In genomic region chr1:153728305-153729066, GRCh38 we compare ENCODE assay signal across 8 cellular contexts. TPM values are rescaled to one million over a fixed set of nuclear protein-coding genes. Genes with fewer than 3 reads are reported as not detected.
DNase-seq lines count a peak whose midpoint lies in the region; ATAC-seq lines count a peak whose summit lies in the region.

No MANE protein-coding gene starts in this region.

- DNase-seq in NCI-H1092 treated with DMSO at 0.1 percent for 48 hours (lab: John Stamatoyannopoulos, UW) (peak; percentile 56), mesenchymal stem cell (peak; percentile 57)
- peak; percentile 36 for DNase-seq in activated CD4-positive, alpha-beta T cell treated with anti-CD3 and anti-CD28 coated beads for 4 hours
- DNase-seq in stimulated activated CD8-positive, alpha-beta memory T cell treated with anti-CD3 and anti-CD28 coated beads, Interleukin-2, amount 100 ng/mL, for 48 hours (ENCODE audit: low read depth in 2 of 2) = peak; percentile 12 to 13

- H3K4me2 ChIP-seq in mesenchymal stem cell (ENCODE audit: low read length, poor library complexity, severe bottlenecking) = peak overlapping the region; percentile 90

- peak overlapping the region; percentile 28 to 82 for H3K14ac ChIP-seq in mesenchymal stem cell (ENCODE audit: low read length in 2 of 2)

- H3K9me3 ChIP-seq in ectodermal cell (ENCODE audit: control insufficient read depth, low read length) (no peaks in the 10 kb centered on the region), mesenchymal stem cell (ENCODE audit: control insufficient read depth, low read length) (no peaks in the 10 kb centered on the region)

- H3K36me3 ChIP-seq in ectodermal cell (ENCODE audit: control insufficient read depth, insufficient read depth, low read length) (no peaks in the 10 kb centered on the region), mesenchymal stem cell (ENCODE audit: control insufficient read depth in 1 of 2, insufficient read depth in 2 of 2, low read depth in 1 of 2, low read length in 2 of 2) (peaks cover 3 to 6% of the 10 kb centered on the region in 2 experiments)

- H2AFZ ChIP-seq in mesenchymal stem cell (ENCODE audit: low read depth, low read length) = peak overlapping the region; percentile 49

- H2BK120ac ChIP-seq in mesenchymal stem cell (ENCODE audit: low read depth, low read length) = peak overlapping the region; percentile 93

- H3K27ac ChIP-seq in ectodermal cell (ENCODE audit: insufficient read depth, low read depth, low read length, poor library complexity, severe bottlenecking) (peak overlapping the region; percentile 4), mesenchymal stem cell (ENCODE audit: low read length, poor library complexity, severe bottlenecking) (peak overlapping the region; percentile 90)

- H2BK15ac ChIP-seq in mesenchymal stem cell (ENCODE audit: low read depth, poor library complexity, severe bottlenecking) = peak overlapping the region; percentile 36

- H2BK12ac ChIP-seq in mesenchymal stem cell (ENCODE audit: low read length in 2 of 2) = peak overlapping the region in 1 of 2 experiments; percentile 70

- H3K4me3 ChIP-seq in GM08714 (ENCODE audit: low read length) = peak overlapping the region; percentile 90
- peak overlapping the region; percentile 73 for H3K4me3 ChIP-seq in ectodermal cell (ENCODE audit: insufficient read depth, low read depth, low read length)
- H3K4me3 ChIP-seq in mesenchymal stem cell (ENCODE audit: insufficient read depth in 1 of 2, low read depth in 1 of 2, low read length in 2 of 2) = peak overlapping the region; percentile 67 to 86

- ATAC-seq in GM18498 (IDR thresholded peaks at IDR 0.05; ENCODE audit: unreplicated experiment) (no peak), GM18520 (IDR thresholded peaks at IDR 0.05; ENCODE audit: unreplicated experiment) (no peak)

- peak overlapping the region; percentile 91 for H2AK5ac ChIP-seq in mesenchymal stem cell (ENCODE audit: low read length, severe bottlenecking)

- WGBS in ectodermal cell, 2 experiments = 0 to 1% methylated on average over 15 to 18 of the region's 19 CpGs
- 0% methylated on average over 6 of the region's 19 CpGs for WGBS in mesenchymal stem cell

- H4K8ac ChIP-seq in mesenchymal stem cell (ENCODE audit: low read length) = peak overlapping the region; percentile 100

- H3K23ac ChIP-seq in mesenchymal stem cell (ENCODE audit: low read length in 2 of 2) = peak overlapping the region; percentile 6 to 42

- H3K18ac ChIP-seq in mesenchymal stem cell (ENCODE audit: low read depth in 1 of 2, low read length in 2 of 2) = peak overlapping the region; percentile 93 to 98

- no peaks in the 10 kb centered on the region for H3K27me3 ChIP-seq in ectodermal cell (ENCODE audit: control insufficient read depth, insufficient read depth, low read length, poor library complexity, severe bottlenecking)
- H3K27me3 ChIP-seq in mesenchymal stem cell (ENCODE audit: control insufficient read depth in 1 of 2, insufficient read depth in 1 of 2, low read length in 2 of 2) = no peaks in the 10 kb centered on the region

- H3K9ac ChIP-seq in mesenchymal stem cell (ENCODE audit: low read length) = peak overlapping the region; percentile 97

- peaks cover 12% of the 10 kb centered on the region for H3K79me1 ChIP-seq in mesenchymal stem cell (replicated peaks; ENCODE audit: low read length, poor library complexity, severe bottlenecking)

- peak overlapping the region; percentile 100 for H4K91ac ChIP-seq in mesenchymal stem cell (ENCODE audit: low read length)

- peak overlapping the region; percentile 83 for H2BK5ac ChIP-seq in mesenchymal stem cell (ENCODE audit: low read depth, low read length, poor library complexity, severe bottlenecking)

- H3K4ac ChIP-seq in mesenchymal stem cell (ENCODE audit: low read depth in 1 of 2, low read length in 2 of 2) = peak overlapping the region; percentile 96 to 99

- H3K4me1 ChIP-seq in ectodermal cell (ENCODE audit: control insufficient read depth, insufficient read depth, low read length) = peaks cover 9% of the 10 kb centered on the region
- peaks cover 10% of the 10 kb centered on the region for H3K4me1 ChIP-seq in mesenchymal stem cell (ENCODE audit: control insufficient read depth, insufficient read depth, low read depth, low read length)

RNA-seq across cellular contexts. Expression of gene INTS3, which starts 0.6 kb away (rescaled TPM):
- polyA plus RNA-seq in ectodermal cell (2013, experiment 1 of 4) = 82.7 TPM
- 82.9 TPM for polyA plus RNA-seq in ectodermal cell (2013, experiment 2 of 4)
- 67.3 TPM for polyA plus RNA-seq in ectodermal cell (2013, experiment 3 of 4)
- 75.3 TPM for polyA plus RNA-seq in ectodermal cell (2013, experiment 4 of 4)
- 23.0 TPM for polyA plus RNA-seq in mesenchymal stem cell (2013, experiment 1 of 2)
- polyA plus RNA-seq in mesenchymal stem cell (2013, experiment 2 of 2) = 21.1 TPM

RNA-seq across cellular contexts. Expression of gene SLC27A3, which starts 46.7 kb away (rescaled TPM):
- 10.2 TPM for polyA plus RNA-seq in ectodermal cell (2013, experiment 1 of 4)
- polyA plus RNA-seq in ectodermal cell (2013, experiment 2 of 4) = 10.3 TPM
- polyA plus RNA-seq in ectodermal cell (2013, experiment 3 of 4) = 12.3 TPM
- 12.2 TPM for polyA plus RNA-seq in ectodermal cell (2013, experiment 4 of 4)
- polyA plus RNA-seq in mesenchymal stem cell (2013, experiment 1 of 2) = 10.6 TPM
- polyA plus RNA-seq in mesenchymal stem cell (2013, experiment 2 of 2) = 10.2 TPM

RNA-seq across cellular contexts. Expression of gene NPR1, which starts 50.0 kb away (rescaled TPM):
- 0.63 TPM for polyA plus RNA-seq in ectodermal cell (2013, experiment 1 of 4)
- 0.43 TPM for polyA plus RNA-seq in ectodermal cell (2013, experiment 2 of 4)
- 0.37 TPM for polyA plus RNA-seq in ectodermal cell (2013, experiment 3 of 4)
- polyA plus RNA-seq in ectodermal cell (2013, experiment 4 of 4) = 0.24 TPM
- polyA plus RNA-seq in mesenchymal stem cell (2013, experiment 1 of 2) = 0.04 TPM
- polyA plus RNA-seq in mesenchymal stem cell (2013, experiment 2 of 2) = 0.07 TPM

RNA-seq across cellular contexts. Expression of gene ILF2, which starts 57.7 kb away (rescaled TPM):
- polyA plus RNA-seq in ectodermal cell (2013, experiment 1 of 4) = 464 TPM
- 424 TPM for polyA plus RNA-seq in ectodermal cell (2013, experiment 2 of 4)
- 375 TPM for polyA plus RNA-seq in ectodermal cell (2013, experiment 3 of 4)
- 419 TPM for polyA plus RNA-seq in ectodermal cell (2013, experiment 4 of 4)
- 125 TPM for polyA plus RNA-seq in mesenchymal stem cell (2013, experiment 1 of 2)
- polyA plus RNA-seq in mesenchymal stem cell (2013, experiment 2 of 2) = 126 TPM
